In the genomic region with DNA sequence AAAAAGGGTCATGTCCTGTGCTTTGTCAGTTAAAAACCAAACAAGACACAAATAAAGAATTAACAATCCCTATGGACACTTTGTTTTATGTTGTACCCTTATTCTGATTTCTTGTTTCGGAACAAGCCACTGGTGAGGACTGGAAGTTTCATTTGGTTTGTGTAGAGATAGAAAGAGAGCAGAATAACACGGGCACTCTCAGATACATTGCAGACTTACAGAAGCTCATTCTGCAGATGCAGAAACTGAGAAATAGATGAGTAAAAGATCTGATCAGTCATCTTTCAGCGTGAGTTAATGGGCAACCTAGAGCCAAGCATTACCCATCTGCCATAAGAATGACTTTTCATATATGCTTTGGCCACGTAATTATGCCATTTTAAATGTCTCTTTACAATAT, we compare ENCODE assay signal across 23 cellular contexts.
"Had no signal": no experiment of that assay in that cellular context is flagged by ENCODE, and none has a peak within 500 bp of the region (broad histone marks: within the 10 kb centered on the region; RNA-seq: fewer than 3 reads in every experiment).

No MANE protein-coding gene starts in this region.

- H3K36me3 ChIP-seq: colonic mucosa, esophagus muscularis mucosa, esophagus squamous epithelium, gastrocnemius medialis, gastroesophageal sphincter, heart left ventricle had no signal

- H3K4me1 ChIP-seq: colonic mucosa, esophagus muscularis mucosa, esophagus squamous epithelium, foreskin keratinocyte, gastrocnemius medialis, gastroesophageal sphincter, heart left ventricle had no signal

- H3K9me3 ChIP-seq: colonic mucosa, esophagus muscularis mucosa, esophagus squamous epithelium, gastrocnemius medialis, gastroesophageal sphincter had no signal

- H3K27ac ChIP-seq: colonic mucosa, coronary artery, dorsolateral prefrontal cortex, epithelial cell of prostate, esophagus muscularis mucosa, esophagus squamous epithelium, foreskin keratinocyte, gastrocnemius medialis, gastroesophageal sphincter, heart left ventricle had no signal

- H3K27me3 ChIP-seq: colonic mucosa, esophagus muscularis mucosa, esophagus squamous epithelium, foreskin keratinocyte, gastrocnemius medialis, gastroesophageal sphincter, heart left ventricle had no signal

- ATAC-seq: effector memory CD8-positive, alpha-beta T cell; esophagus mucosa; foreskin keratinocyte; gastrocnemius medialis; gastroesophageal sphincter; heart left ventricle had no signal

- DNase-seq: colonic mucosa; cortex of kidney; dermis blood vessel endothelial cell; dorsolateral prefrontal cortex; effector CD4-positive, alpha-beta T cell; effector CD8-positive, alpha-beta T cell; effector memory CD4-positive, alpha-beta T cell; effector memory CD8-positive, alpha-beta T cell; endodermal cell; erythroblast; esophagus squamous epithelium; foreskin fibroblast; foreskin keratinocyte; foreskin melanocyte; gastrocnemius medialis; glutamatergic neuron; head of caudate nucleus; heart left ventricle had no signal

- H3K4me3 ChIP-seq: colonic mucosa, coronary artery, dorsolateral prefrontal cortex, esophagus muscularis mucosa, esophagus squamous epithelium, gastrocnemius medialis, gastroesophageal sphincter, heart left ventricle had no signal
